ENCODE assay signal across 10 cellular contexts in the genomic region with DNA sequence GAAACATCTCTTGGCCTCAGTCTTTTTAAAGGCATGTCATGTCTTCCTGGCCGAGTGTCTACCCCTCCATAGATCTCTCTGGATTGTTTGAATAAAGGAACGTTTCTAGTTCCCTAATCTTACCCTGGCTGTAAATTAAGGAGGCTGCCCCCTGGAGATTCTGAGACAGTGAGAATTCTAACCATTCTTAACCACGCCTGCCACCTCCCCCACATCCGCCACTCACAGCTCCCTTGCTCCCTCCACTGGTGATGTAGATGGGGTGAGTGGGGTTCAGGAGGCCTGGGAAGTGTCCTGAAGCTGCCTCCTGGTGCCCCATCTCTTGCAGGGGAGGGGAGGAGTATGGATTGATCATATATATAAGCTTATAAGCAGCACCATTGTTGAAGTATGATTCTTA. TPM values are rescaled to one million over a fixed set of nuclear protein-coding genes. Genes with fewer than 3 reads are reported as not detected.
DNase-seq lines count a peak whose midpoint lies in the region; ATAC-seq and TF ChIP-seq lines count a peak whose summit lies in the region.
"Had no signal": no experiment of that assay in that cellular context is flagged by ENCODE, and none has a peak within 500 bp of the region (broad histone marks: within the 10 kb centered on the region; RNA-seq: fewer than 3 reads in every experiment).

No MANE protein-coding gene starts in this region.

- H3K4me1 Mint-ChIP-seq in WTC11, result peaks cover 52% of the 10 kb centered on the region

- H3K36me3 Mint-ChIP-seq in WTC11, result no peaks in the 10 kb centered on the region

- H3K27ac Mint-ChIP-seq in WTC11, result no peak overlapping the region

- H3K4me3 Mint-ChIP-seq in WTC11, result no peak overlapping the region

- POLR2A ChIA-PET in WTC11 (lab: Charles Lee), result interaction anchor here (1.0 kb wide), 1 partner anchor 14 kb away, joined by 3 read pairs; no protein-coding TSS in a partner anchor

- no peak for TF ChIP-seq CTCF in WTC11 (IDR thresholded peaks at IDR 0.05)

- ATAC-seq in WTC11, result peak; percentile 19
- no peak for ATAC-seq in HG03159 (IDR thresholded peaks at IDR 0.05; ENCODE audit: unreplicated experiment)
- no peak for ATAC-seq in GM21423 (IDR thresholded peaks at IDR 0.05; ENCODE audit: unreplicated experiment)
- no peak for ATAC-seq in GM18858 (IDR thresholded peaks at IDR 0.05; ENCODE audit: unreplicated experiment)
- no peak for ATAC-seq in GM19397 (IDR thresholded peaks at IDR 0.05; ENCODE audit: unreplicated experiment)
- ATAC-seq: lower lobe of right lung had no signal

- CTCF ChIA-PET in WTC11 (lab: Charles Lee), result interaction anchor here (0.6 to 1.7 kb wide), 8 partner anchors 9 to 92 kb away, joined by 3 to 19 read pairs (median 4); a partner anchor contains a TSS

- peaks cover 65% of the 10 kb centered on the region for H3K27me3 Mint-ChIP-seq in WTC11 (ENCODE audit: low read depth)

- no peaks in the 10 kb centered on the region for H3K9me3 Mint-ChIP-seq in WTC11

- peak; percentile 49 for DNase-seq in Daoy (ENCODE audit: low read depth)
- peak in 61 of 76 experiments; percentile 3 to 71 (median 35) for DNase-seq in HUDEP-2 (lab: John Stamatoyannopoulos, UW; ENCODE audit: unreplicated experiment in 76 of 76)
- DNase-seq in WTC11 (ENCODE audit: low spot score), result peak; percentile 50
- peak; percentile 49 for DNase-seq in iPS-NIHi11 (ENCODE audit: low spot score)
- DNase-seq: lower lobe of right lung, NCI-H1694 treated with DMSO at 0.1 percent for 48 hours had no signal

TF ChIP-seq in WTC11, 78 proteins besides CTCF, POLR2A, EP300 and RAD21:
- TF ChIP-seq JUN (CRISPR knock-in tag; IDR thresholded peaks at IDR 0.05), result no peak
- no peak for TF ChIP-seq RELA (CRISPR knock-in tag; IDR thresholded peaks at IDR 0.05; ENCODE audit: borderline replicate concordance)
- no peak for TF ChIP-seq NFATC4 (CRISPR knock-in tag; IDR thresholded peaks at IDR 0.05)
- no peak for TF ChIP-seq MXD4 (CRISPR knock-in tag; IDR thresholded peaks at IDR 0.05; ENCODE audit: borderline replicate concordance)
- TF ChIP-seq, protein P1, sequence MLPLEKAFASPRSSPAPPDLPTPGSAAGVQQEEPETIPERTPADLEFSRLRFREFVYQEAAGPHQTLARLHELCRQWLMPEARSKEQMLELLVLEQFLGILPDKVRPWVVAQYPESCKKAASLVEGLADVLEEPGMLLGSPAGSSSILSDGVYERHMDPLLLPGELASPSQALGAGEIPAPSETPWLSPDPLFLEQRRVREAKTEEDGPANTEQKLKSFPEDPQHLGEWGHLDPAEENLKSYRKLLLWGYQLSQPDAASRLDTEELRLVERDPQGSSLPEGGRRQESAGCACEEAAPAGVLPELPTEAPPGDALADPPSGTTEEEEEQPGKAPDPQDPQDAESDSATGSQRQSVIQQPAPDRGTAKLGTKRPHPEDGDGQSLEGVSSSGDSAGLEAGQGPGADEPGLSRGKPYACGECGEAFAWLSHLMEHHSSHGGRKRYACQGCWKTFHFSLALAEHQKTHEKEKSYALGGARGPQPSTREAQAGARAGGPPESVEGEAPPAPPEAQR (CRISPR knock-in tag; IDR thresholded peaks at IDR 0.05), result no peak
- no peak for TF ChIP-seq CBFB (CRISPR knock-in tag; IDR thresholded peaks at IDR 0.05; ENCODE audit: low read depth)

RNA-seq across cellular contexts. Expression of a gene that starts 48.0 kb away (rescaled TPM):
- total RNA-seq in Daoy (2014; rRNA removed; shearing (Covaris generic)), result 6.7 and 9.9 TPM in 2 replicates
- total RNA-seq in WTC11 (2021), result 42.0 to 54.5 TPM (median 43.9 TPM) in 3 replicates
